ENCODE assay signal across 1 cellular context in the genomic region with DNA sequence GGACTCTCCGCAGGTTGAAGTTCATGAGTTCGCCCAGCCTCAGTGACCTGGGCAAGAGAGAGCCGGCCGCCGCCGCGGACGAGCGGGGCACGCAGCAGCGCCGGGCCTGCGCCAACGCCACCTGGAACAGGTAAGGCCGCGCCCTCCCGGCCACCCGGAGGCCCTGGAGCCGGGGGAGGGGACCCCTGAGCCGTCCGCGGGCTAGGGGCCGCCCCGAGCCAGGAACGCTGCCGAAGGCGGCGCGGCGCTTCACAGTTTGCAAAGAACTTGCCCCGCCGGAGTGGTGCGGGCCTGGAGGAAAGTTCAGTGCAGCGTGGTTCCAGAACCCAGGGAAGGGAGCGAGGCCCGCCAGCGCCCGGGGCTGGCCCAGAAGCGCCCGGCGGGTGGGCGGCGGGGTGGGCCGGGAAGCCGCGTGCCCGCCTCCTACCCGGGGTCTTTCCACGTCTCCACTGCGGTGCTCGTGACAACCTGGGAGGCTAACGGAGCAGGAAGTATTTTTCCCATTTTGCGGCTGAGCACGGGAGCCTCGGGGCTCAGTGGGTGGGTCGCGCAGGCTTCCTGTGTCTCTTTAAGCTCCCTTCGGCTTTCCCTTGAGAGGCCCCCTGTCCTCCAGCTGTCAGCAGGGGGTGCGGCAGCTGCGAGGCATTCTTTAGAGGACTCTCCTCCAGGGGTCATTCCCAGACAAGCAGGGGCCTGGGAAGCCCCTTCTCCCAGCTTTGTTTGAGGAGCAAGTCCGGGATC.
TF ChIP-seq lines count a peak whose summit lies in the region.

No MANE protein-coding gene starts in this region.

TF ChIP-seq in HepG2, 621 proteins besides CTCF, POLR2A, EP300 and RAD21 (continued from another document):
- TF ChIP-seq, protein P1, sequence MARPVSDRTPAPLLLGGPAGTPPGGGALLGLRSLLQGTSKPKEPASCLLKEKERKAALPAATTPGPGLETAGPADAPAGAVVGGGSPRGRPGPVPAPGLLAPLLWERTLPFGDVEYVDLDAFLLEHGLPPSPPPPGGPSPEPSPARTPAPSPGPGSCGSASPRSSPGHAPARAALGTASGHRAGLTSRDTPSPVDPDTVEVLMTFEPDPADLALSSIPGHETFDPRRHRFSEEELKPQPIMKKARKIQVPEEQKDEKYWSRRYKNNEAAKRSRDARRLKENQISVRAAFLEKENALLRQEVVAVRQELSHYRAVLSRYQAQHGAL (CRISPR knock-in tag; IDR thresholded peaks at IDR 0.05; ENCODE audit: not compliant biosample characterization): no peak
- TF ChIP-seq HHEX (CRISPR knock-in tag; IDR thresholded peaks at IDR 0.05) (no peak), EZH2 (conservative IDR thresholded peaks at IDR 0.05; ENCODE audit: low read depth, low read length) (no peak), PHB2 (IDR thresholded peaks at IDR 0.05; ENCODE audit: partially characterized antibody) (no peak), RBM39 (IDR thresholded peaks at IDR 0.05; ENCODE audit: low read depth, low read length, poor library complexity, severe bottlenecking) (no peak), MAFK (conservative IDR thresholded peaks at IDR 0.05 in 1 of 2, IDR thresholded peaks at IDR 0.05 in 1 of 2; ENCODE audit: low read length in 2 of 2) (no peak), ZNF616 (CRISPR knock-in tag; IDR thresholded peaks at IDR 0.05; ENCODE audit: low read depth) (no peak), ZNF510 (CRISPR knock-in tag; IDR thresholded peaks at IDR 0.05; ENCODE audit: low read depth) (no peak)
- TF ChIP-seq, protein P2, sequence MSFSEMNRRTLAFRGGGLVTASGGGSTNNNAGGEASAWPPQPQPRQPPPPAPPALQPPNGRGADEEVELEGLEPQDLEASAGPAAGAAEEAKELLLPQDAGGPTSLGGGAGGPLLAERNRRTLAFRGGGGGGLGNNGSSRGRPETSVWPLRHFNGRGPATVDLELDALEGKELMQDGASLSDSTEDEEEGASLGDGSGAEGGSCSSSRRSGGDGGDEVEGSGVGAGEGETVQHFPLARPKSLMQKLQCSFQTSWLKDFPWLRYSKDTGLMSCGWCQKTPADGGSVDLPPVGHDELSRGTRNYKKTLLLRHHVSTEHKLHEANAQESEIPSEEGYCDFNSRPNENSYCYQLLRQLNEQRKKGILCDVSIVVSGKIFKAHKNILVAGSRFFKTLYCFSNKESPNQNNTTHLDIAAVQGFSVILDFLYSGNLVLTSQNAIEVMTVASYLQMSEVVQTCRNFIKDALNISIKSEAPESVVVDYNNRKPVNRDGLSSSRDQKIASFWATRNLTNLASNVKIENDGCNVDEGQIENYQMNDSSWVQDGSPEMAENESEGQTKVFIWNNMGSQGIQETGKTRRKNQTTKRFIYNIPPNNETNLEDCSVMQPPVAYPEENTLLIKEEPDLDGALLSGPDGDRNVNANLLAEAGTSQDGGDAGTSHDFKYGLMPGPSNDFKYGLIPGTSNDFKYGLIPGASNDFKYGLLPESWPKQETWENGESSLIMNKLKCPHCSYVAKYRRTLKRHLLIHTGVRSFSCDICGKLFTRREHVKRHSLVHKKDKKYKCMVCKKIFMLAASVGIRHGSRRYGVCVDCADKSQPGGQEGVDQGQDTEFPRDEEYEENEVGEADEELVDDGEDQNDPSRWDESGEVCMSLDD (CRISPR knock-in tag; IDR thresholded peaks at IDR 0.05; ENCODE audit: borderline replicate concordance): no peak
- TF ChIP-seq, protein P3, sequence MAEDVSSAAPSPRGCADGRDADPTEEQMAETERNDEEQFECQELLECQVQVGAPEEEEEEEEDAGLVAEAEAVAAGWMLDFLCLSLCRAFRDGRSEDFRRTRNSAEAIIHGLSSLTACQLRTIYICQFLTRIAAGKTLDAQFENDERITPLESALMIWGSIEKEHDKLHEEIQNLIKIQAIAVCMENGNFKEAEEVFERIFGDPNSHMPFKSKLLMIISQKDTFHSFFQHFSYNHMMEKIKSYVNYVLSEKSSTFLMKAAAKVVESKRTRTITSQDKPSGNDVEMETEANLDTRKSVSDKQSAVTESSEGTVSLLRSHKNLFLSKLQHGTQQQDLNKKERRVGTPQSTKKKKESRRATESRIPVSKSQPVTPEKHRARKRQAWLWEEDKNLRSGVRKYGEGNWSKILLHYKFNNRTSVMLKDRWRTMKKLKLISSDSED (CRISPR knock-in tag; IDR thresholded peaks at IDR 0.05): no peak
- TF ChIP-seq, protein P4, sequence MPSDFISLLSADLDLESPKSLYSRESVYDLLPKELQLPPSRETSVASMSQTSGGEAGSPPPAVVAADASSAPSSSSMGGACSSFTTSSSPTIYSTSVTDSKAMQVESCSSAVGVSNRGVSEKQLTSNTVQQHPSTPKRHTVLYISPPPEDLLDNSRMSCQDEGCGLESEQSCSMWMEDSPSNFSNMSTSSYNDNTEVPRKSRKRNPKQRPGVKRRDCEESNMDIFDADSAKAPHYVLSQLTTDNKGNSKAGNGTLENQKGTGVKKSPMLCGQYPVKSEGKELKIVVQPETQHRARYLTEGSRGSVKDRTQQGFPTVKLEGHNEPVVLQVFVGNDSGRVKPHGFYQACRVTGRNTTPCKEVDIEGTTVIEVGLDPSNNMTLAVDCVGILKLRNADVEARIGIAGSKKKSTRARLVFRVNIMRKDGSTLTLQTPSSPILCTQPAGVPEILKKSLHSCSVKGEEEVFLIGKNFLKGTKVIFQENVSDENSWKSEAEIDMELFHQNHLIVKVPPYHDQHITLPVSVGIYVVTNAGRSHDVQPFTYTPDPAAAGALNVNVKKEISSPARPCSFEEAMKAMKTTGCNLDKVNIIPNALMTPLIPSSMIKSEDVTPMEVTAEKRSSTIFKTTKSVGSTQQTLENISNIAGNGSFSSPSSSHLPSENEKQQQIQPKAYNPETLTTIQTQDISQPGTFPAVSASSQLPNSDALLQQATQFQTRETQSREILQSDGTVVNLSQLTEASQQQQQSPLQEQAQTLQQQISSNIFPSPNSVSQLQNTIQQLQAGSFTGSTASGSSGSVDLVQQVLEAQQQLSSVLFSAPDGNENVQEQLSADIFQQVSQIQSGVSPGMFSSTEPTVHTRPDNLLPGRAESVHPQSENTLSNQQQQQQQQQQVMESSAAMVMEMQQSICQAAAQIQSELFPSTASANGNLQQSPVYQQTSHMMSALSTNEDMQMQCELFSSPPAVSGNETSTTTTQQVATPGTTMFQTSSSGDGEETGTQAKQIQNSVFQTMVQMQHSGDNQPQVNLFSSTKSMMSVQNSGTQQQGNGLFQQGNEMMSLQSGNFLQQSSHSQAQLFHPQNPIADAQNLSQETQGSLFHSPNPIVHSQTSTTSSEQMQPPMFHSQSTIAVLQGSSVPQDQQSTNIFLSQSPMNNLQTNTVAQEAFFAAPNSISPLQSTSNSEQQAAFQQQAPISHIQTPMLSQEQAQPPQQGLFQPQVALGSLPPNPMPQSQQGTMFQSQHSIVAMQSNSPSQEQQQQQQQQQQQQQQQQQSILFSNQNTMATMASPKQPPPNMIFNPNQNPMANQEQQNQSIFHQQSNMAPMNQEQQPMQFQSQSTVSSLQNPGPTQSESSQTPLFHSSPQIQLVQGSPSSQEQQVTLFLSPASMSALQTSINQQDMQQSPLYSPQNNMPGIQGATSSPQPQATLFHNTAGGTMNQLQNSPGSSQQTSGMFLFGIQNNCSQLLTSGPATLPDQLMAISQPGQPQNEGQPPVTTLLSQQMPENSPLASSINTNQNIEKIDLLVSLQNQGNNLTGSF (CRISPR knock-in tag; IDR thresholded peaks at IDR 0.05): no peak
TF ChIP-seq in HepG2: peak in this region for 20.
